10 cellular contexts compared by ENCODE assay signal in genomic region chr7:77107659-77108058, GRCh38. TPM values are rescaled to one million over a fixed set of nuclear protein-coding genes. Genes with fewer than 3 reads are reported as not detected.
DNase-seq lines count a peak whose midpoint lies in the region; ATAC-seq and TF ChIP-seq lines count a peak whose summit lies in the region.
"Not testable (repeated sequence)": the region's sequence is repeated elsewhere in the genome, so short reads cannot be mapped to it uniquely, and the experiment has no call there.
"Had no signal": no experiment of that assay in that cellular context is flagged by ENCODE, and none has a peak within 500 bp of the region (broad histone marks: within the 10 kb centered on the region; RNA-seq: fewer than 3 reads in every experiment).

No MANE protein-coding gene starts in this region.

- not testable (repeated sequence) for H3K36me3 ChIP-seq in esophagus muscularis mucosa; hepatocyte (replicated peaks; ENCODE audit: insufficient read depth, low read depth); gastrocnemius medialis

- POLR2A ChIA-PET in AG04450 (lab: Yijun Ruan, JAX): not testable (repeated sequence)

- H3K4me2 ChIP-seq in hepatocyte: not testable (repeated sequence)

- CTCF ChIA-PET in AG04450 (lab: Charles Lee): not testable (repeated sequence)

- not testable (repeated sequence) for H3K4me3 ChIP-seq in AG04450 (ENCODE audit: low read depth, low read length); esophagus muscularis mucosa; hepatocyte; gastrocnemius medialis

- peak; percentile 74 to 85 for ATAC-seq in gastrocnemius medialis

- not testable (repeated sequence) for TF ChIP-seq CTCF in AG04450 (IDR thresholded peaks at IDR 0.05; ENCODE audit: low read depth, low read length); esophagus muscularis mucosa (IDR thresholded peaks at IDR 0.05); hepatocyte (IDR thresholded peaks at IDR 0.05; ENCODE audit: poor library complexity); gastrocnemius medialis (IDR thresholded peaks at IDR 0.05 in 4 of 5, conservative IDR thresholded peaks at IDR 0.05 in 1 of 5)

- not testable (repeated sequence) for H4K20me1 ChIP-seq in hepatocyte (ENCODE audit: insufficient read depth, poor library complexity, severe bottlenecking)

- not testable (repeated sequence) for DNase-seq in AG04450 (ENCODE audit: low read depth, low spot score); esophagus muscularis mucosa (ENCODE audit: extremely low spot score); hepatocyte (ENCODE audit: low spot score); gastrocnemius medialis
- DNase-seq in NCI-H2107 treated with DMSO at 0.1 percent for 48 hours (lab: John Stamatoyannopoulos, UW; ENCODE audit: unreplicated experiment) (peak; percentile 34), NCI-H69 (lab: John Stamatoyannopoulos, UW) (peak; percentile 40), myocyte (ENCODE audit: low read depth) (peak; percentile 12)

- not testable (repeated sequence) for H3K79me2 ChIP-seq in hepatocyte

- not testable (repeated sequence) for TF ChIP-seq POLR2A in esophagus muscularis mucosa (IDR thresholded peaks at IDR 0.05; ENCODE audit: low read depth); gastrocnemius medialis (IDR thresholded peaks at IDR 0.05)

- not testable (repeated sequence) for TF ChIP-seq EP300 in esophagus muscularis mucosa (IDR thresholded peaks at IDR 0.05)

- not testable (repeated sequence) for H2AFZ ChIP-seq in hepatocyte

- intact Hi-C loops in esophagus muscularis mucosa (cut with DNase I); gastrocnemius medialis (cut with DNase I; ENCODE audit: low total_unique reads): not testable (repeated sequence)

- not testable (repeated sequence) for H3K9me3 ChIP-seq in AG04450 (ENCODE audit: control insufficient read depth, insufficient read depth, low read length); esophagus muscularis mucosa; hepatocyte (ENCODE audit: low read depth); gastrocnemius medialis

- H3K4me1 ChIP-seq in esophagus muscularis mucosa (peaks cover 3 to 27% (median 18%) of the 10 kb centered on the region in 4 donors), gastrocnemius medialis (peaks cover 10 to 12% of the 10 kb centered on the region in 2 donors)
- not testable (repeated sequence) for H3K4me1 ChIP-seq in hepatocyte (ENCODE audit: insufficient read depth)

- 47% methylated on average over 3 of the region's 3 CpGs for WGBS in esophagus muscularis mucosa
- WGBS in hepatocyte (ENCODE audit: low lambda C conversion rate, missing lambda C conversion rate): 49% methylated on average over 3 of the region's 3 CpGs

- not testable (repeated sequence) for H3K9me2 ChIP-seq in hepatocyte (replicated peaks; ENCODE audit: insufficient read depth)

- not testable (repeated sequence) for H3K27me3 ChIP-seq in AG04450 (ENCODE audit: control insufficient read depth, insufficient read depth, low read length); esophagus muscularis mucosa; hepatocyte; gastrocnemius medialis

- H3K27ac ChIP-seq in AG04450 (ENCODE audit: low read depth, low read length) (peak overlapping the region; percentile 57), esophagus muscularis mucosa (replicated peaks in 1 of 4) (peak overlapping the region; percentile 47 to 57 (median 56)), hepatocyte (peak overlapping the region; percentile 63), gastrocnemius medialis (peak overlapping the region in 3 of 4 donors; percentile 33 to 59 (median 39))

- in situ Hi-C loops in gastrocnemius medialis (cut with MboI; ENCODE audit: low sequenced_read_pairs in 4 of 4): loop anchor here in 1 of 4 donors (25.0 kb wide), 1 partner anchor 230 kb away; no protein-coding TSS in a partner anchor

RNA-seq across cellular contexts. Expression of gene CCDC146, which starts 14.8 kb away (rescaled TPM):
- polyA plus RNA-seq in AG04450 (2011; rRNA removed) (8.8 and 9.0 TPM in 2 replicates), hepatocyte (1.9 and 2.4 TPM in 2 replicates)
- polyA minus RNA-seq in AG04450 (2011; rRNA and poly(A)+ RNA removed): 3.7 and 6.3 TPM in 2 replicates
- total RNA-seq in esophagus muscularis mucosa (10 to 100 TPM; 14.1 to 21.0 (median 16.2) TPM), hepatocyte (4.0 and 5.8 TPM in 2 replicates), myocyte (2.3 and 3.4 TPM in 2 replicates), gastrocnemius medialis (1 to 10 TPM; 1.4 to 4.3 (median 2.8) TPM)
- polyA plus RNA-seq in myocyte (2012): 1.7 TPM
- total RNA-seq: HT-29 had no signal

RNA-seq across cellular contexts. Expression of gene SPDYE18, which starts 45.3 kb away (rescaled TPM):
- polyA plus RNA-seq in AG04450 (2011; rRNA removed): 0.11 TPM in 1 of 2 replicates, not detected in the other
- not detected in 2 replicates for polyA minus RNA-seq in AG04450 (2011; rRNA and poly(A)+ RNA removed)
- 1 to 10 TPM in 2 of 4 donors, under 1 TPM in 2; 0.32 to 2.8 (median 1.0) TPM for total RNA-seq in esophagus muscularis mucosa
- not detected in 2 replicates for total RNA-seq in hepatocyte
- 0.61 and 0.69 TPM in 2 replicates for polyA plus RNA-seq in hepatocyte
- not detected in 2 replicates for total RNA-seq in myocyte
- 0.49 TPM for polyA plus RNA-seq in myocyte (2012)
- 1 to 10 TPM in 1 of 4 donors, under 1 TPM in 1, not detected in 2; 0.32 to 3.0 TPM for total RNA-seq in gastrocnemius medialis
- total RNA-seq: Daoy, H1, HT-29 had no signal
- polyA plus RNA-seq: H1 had no signal
